In genomic region chr1:161019116-161019660, GRCh38 we compare ENCODE assay signal across 8 cellular contexts. TPM values are rescaled to one million over a fixed set of nuclear protein-coding genes. Genes with fewer than 3 reads are reported as not detected.
DNase-seq lines count a peak whose midpoint lies in the region; ATAC-seq, FAIRE-seq and TF ChIP-seq lines count a peak whose summit lies in the region.
"Not testable (repeated sequence)": the region's sequence is repeated elsewhere in the genome, so short reads cannot be mapped to it uniquely, and the experiment has no call there.

No MANE protein-coding gene starts in this region.

- WGBS in stomach, 5 donors = 79 to 91% (median 86%) methylated on average over 15 of the region's 15 CpGs

- peaks cover 29% of the 10 kb centered on the region; the same call in 1 of the 2 replicates for H3K79me2 ChIP-seq in Loucy (ENCODE audit: insufficient read depth, low read length)
- H3K79me2 ChIP-seq in SU-DHL-6 (ENCODE audit: insufficient read depth, low read length) = not testable (repeated sequence)

- H3K4me2 ChIP-seq in Loucy (ENCODE audit: low read depth, low read length, poor library complexity, severe bottlenecking) (peak overlapping the region; percentile 89), SU-DHL-6 (ENCODE audit: low read depth, low read length, poor library complexity, severe bottlenecking) (peak overlapping the region; percentile 68)

- CTCF ChIA-PET in CD8-positive, alpha-beta T cell (lab: Charles Lee) = interaction anchor here (1.1 to 1.7 kb wide), 3 partner anchors 22 to 826 kb away, joined by 4 to 6 read pairs (median 5); no protein-coding TSS in a partner anchor

- H3K27ac Mint-ChIP-seq in CD8-positive, alpha-beta T cell; nephron progenitor cell: not testable (repeated sequence)
- H3K27ac Mint-ChIP-seq in activated naive CD8-positive, alpha-beta T cell treated with anti-CD3 and anti-CD28 coated beads, Interleukin-2, amount 10 ng/mL, durations not matched to agents 7 days and 5 days = peak overlapping the region; percentile 46

- intact Hi-C loops in CD8-positive, alpha-beta T cell (cut with DNase I, micrococcal nuclease); kidney (cut with DNase I); stomach (cut with DNase I; ENCODE audit: low total_unique reads): not testable (repeated sequence)

- not testable (repeated sequence) for H3K9me3 Mint-ChIP-seq in CD8-positive, alpha-beta T cell; activated naive CD8-positive, alpha-beta T cell treated with anti-CD3 and anti-CD28 coated beads, Interleukin-2, amount 10 ng/mL, durations not matched to agents 7 days and 5 days; nephron progenitor cell

- H3K36me3 ChIP-seq in CD8-positive, alpha-beta T cell (ENCODE audit: insufficient read depth, low read length); Loucy (ENCODE audit: insufficient read depth, low read length); SU-DHL-6 (ENCODE audit: low read length); kidney (ENCODE audit: control insufficient read depth in 1 of 2, insufficient read depth in 2 of 2, low read length in 2 of 2); stomach: not testable (repeated sequence)

- H3K27me3 ChIP-seq in CD8-positive, alpha-beta T cell (ENCODE audit: insufficient read depth, low read length); Loucy (ENCODE audit: insufficient read depth, low read length, poor library complexity, severe bottlenecking); SU-DHL-6 (ENCODE audit: low read length); stomach: not testable (repeated sequence)

- FAIRE-seq in kidney (lab: Jason Lieb, UNC) = not testable (repeated sequence)

- not testable (repeated sequence) for H3K4me3 ChIP-seq in CD8-positive, alpha-beta T cell (ENCODE audit: low read depth, low read length); SU-DHL-6 (ENCODE audit: insufficient read depth, low read length, poor library complexity, severe bottlenecking)
- H3K4me3 ChIP-seq in Loucy (ENCODE audit: low read length, poor library complexity, severe bottlenecking) = peak overlapping the region; percentile 79
- H3K4me3 ChIP-seq in kidney (ENCODE audit: low read length in 2 of 2) = peak overlapping the region; percentile 77 to 96
- peak overlapping the region; percentile 62 to 73 (median 66) for H3K4me3 ChIP-seq in stomach

- not testable (repeated sequence) for H3K9ac ChIP-seq in Loucy (ENCODE audit: low read depth, low read length, poor library complexity, severe bottlenecking); SU-DHL-6 (ENCODE audit: low read length); kidney (ENCODE audit: low read length in 2 of 2)

- not testable (repeated sequence) for H3K9me2 ChIP-seq in Loucy (replicated peaks; ENCODE audit: low read depth, low read length); SU-DHL-6 (replicated peaks; ENCODE audit: insufficient read depth, low read length)

- not testable (repeated sequence) for H3K36me3 Mint-ChIP-seq in CD8-positive, alpha-beta T cell; activated naive CD8-positive, alpha-beta T cell treated with anti-CD3 and anti-CD28 coated beads, Interleukin-2, amount 10 ng/mL, durations not matched to agents 7 days and 5 days; nephron progenitor cell (ENCODE audit: low read depth)

- H3K4me1 ChIP-seq in CD8-positive, alpha-beta T cell (ENCODE audit: insufficient read depth, low read length) = peaks cover 16% of the 10 kb centered on the region
- H3K4me1 ChIP-seq in Loucy (ENCODE audit: insufficient read depth, low read length, poor library complexity, severe bottlenecking) = peaks cover 42% of the 10 kb centered on the region
- H3K4me1 ChIP-seq in kidney (ENCODE audit: control insufficient read depth in 1 of 2, insufficient read depth in 1 of 2, low read depth in 1 of 2, low read length in 2 of 2) = peaks cover 15 to 17% of the 10 kb centered on the region in 2 donors
- H3K4me1 ChIP-seq in stomach = peaks cover 41 to 71% (median 53%) of the 10 kb centered on the region in 4 donors

- H2AFZ ChIP-seq in Loucy (ENCODE audit: low read length); SU-DHL-6 (ENCODE audit: low read depth, low read length, severe bottlenecking): not testable (repeated sequence)

- POLR2A ChIA-PET in CD8-positive, alpha-beta T cell (lab: Charles Lee) = interaction anchor here (1.9 kb wide), 1 partner anchor 27 kb away, joined by 10 read pairs; the partner anchor contains the start of gene USF1
- POLR2A ChIA-PET in activated naive CD8-positive, alpha-beta T cell treated with anti-CD3 and anti-CD28 coated beads, Interleukin-2, amount 10 ng/mL, durations not matched to agents 7 days and 5 days (lab: Charles Lee) = not testable (repeated sequence)

- not testable (repeated sequence) for TF ChIP-seq POLR2A in stomach (IDR thresholded peaks at IDR 0.05)

- H3K27ac ChIP-seq in CD8-positive, alpha-beta T cell (ENCODE audit: low read depth, low read length); SU-DHL-6 (ENCODE audit: low read depth, low read length): not testable (repeated sequence)
- H3K27ac ChIP-seq in epithelial cell of prostate = peak overlapping the region; percentile 96
- H3K27ac ChIP-seq in kidney (ENCODE audit: low read depth in 2 of 2, low read length in 2 of 2) = peak overlapping the region in 1 of 2 donors; percentile 78
- peak overlapping the region in 4 of 5 donors; percentile 87 to 93 (median 90) for H3K27ac ChIP-seq in stomach

- H3K9me3 ChIP-seq in CD8-positive, alpha-beta T cell (ENCODE audit: low read length); Loucy (ENCODE audit: insufficient read depth, low read depth, low read length); SU-DHL-6 (ENCODE audit: insufficient read depth, low read length); kidney (ENCODE audit: control insufficient read depth in 1 of 2, low read length in 2 of 2); stomach: not testable (repeated sequence)

- H3K4me3 Mint-ChIP-seq in CD8-positive, alpha-beta T cell = peak overlapping the region; percentile 47
- H3K4me3 Mint-ChIP-seq in activated naive CD8-positive, alpha-beta T cell treated with anti-CD3 and anti-CD28 coated beads, Interleukin-2, amount 10 ng/mL, durations not matched to agents 7 days and 5 days = peak overlapping the region; percentile 97
- H3K4me3 Mint-ChIP-seq in nephron progenitor cell = peak overlapping the region; percentile 83

- DNase-seq in CD8-positive, alpha-beta T cell; activated naive CD8-positive, alpha-beta T cell treated with anti-CD3 and anti-CD28 coated beads, Interleukin-2, amount 10 ng/mL, durations not matched to agents 7 days and 5 days; epithelial cell of prostate (ENCODE audit: low read depth, low spot score); kidney; nephron progenitor cell; stomach: not testable (repeated sequence)

- not testable (repeated sequence) for TF ChIP-seq CTCF in CD8-positive, alpha-beta T cell (IDR thresholded peaks at IDR 0.05); Loucy (conservative IDR thresholded peaks at IDR 0.05; ENCODE audit: low read length); SU-DHL-6 (IDR thresholded peaks at IDR 0.05; ENCODE audit: insufficient read depth, low read length, poor library complexity, severe bottlenecking); kidney (IDR thresholded peaks at IDR 0.05; ENCODE audit: borderline replicate concordance, extremely low read depth, insufficient read depth); nephron progenitor cell (IDR thresholded peaks at IDR 0.05); stomach (IDR thresholded peaks at IDR 0.05)

- H3K4me1 Mint-ChIP-seq in CD8-positive, alpha-beta T cell (ENCODE audit: low read depth) = peaks cover 38% of the 10 kb centered on the region
- peaks cover 30% of the 10 kb centered on the region for H3K4me1 Mint-ChIP-seq in activated naive CD8-positive, alpha-beta T cell treated with anti-CD3 and anti-CD28 coated beads, Interleukin-2, amount 10 ng/mL, durations not matched to agents 7 days and 5 days
- H3K4me1 Mint-ChIP-seq in nephron progenitor cell = peaks cover 21% of the 10 kb centered on the region

- not testable (repeated sequence) for H3K27me3 Mint-ChIP-seq in CD8-positive, alpha-beta T cell (ENCODE audit: low read depth); activated naive CD8-positive, alpha-beta T cell treated with anti-CD3 and anti-CD28 coated beads, Interleukin-2, amount 10 ng/mL, durations not matched to agents 7 days and 5 days
- H3K27me3 Mint-ChIP-seq in nephron progenitor cell (ENCODE audit: low read depth, poor library complexity) = peaks cover 49% of the 10 kb centered on the region

- not testable (repeated sequence) for H3F3A ChIP-seq in Loucy (ENCODE audit: low read depth)
- H3F3A ChIP-seq in SU-DHL-6 (ENCODE audit: insufficient read depth) = peaks cover 21% of the 10 kb centered on the region

- ATAC-seq in CD8-positive, alpha-beta T cell; activated naive CD8-positive, alpha-beta T cell treated with anti-CD3 and anti-CD28 coated beads, Interleukin-2, amount 10 ng/mL, durations not matched to agents 7 days and 5 days (ENCODE audit: low read depth): not testable (repeated sequence)

- TF ChIP-seq EP300 in stomach (IDR thresholded peaks at IDR 0.05) = not testable (repeated sequence)

- H4K20me1 ChIP-seq in Loucy (ENCODE audit: insufficient read depth, low read length, poor library complexity, severe bottlenecking); SU-DHL-6 (ENCODE audit: low read depth, low read length): not testable (repeated sequence)

RNA-seq across cellular contexts. Expression of gene F11R, which starts 1.8 kb away (rescaled TPM):
- 10 to 100 TPM; 16.8 to 20.0 TPM for total RNA-seq in CD8-positive, alpha-beta T cell
- 10 to 100 TPM; 28.5 to 35.9 TPM for total RNA-seq in activated naive CD8-positive, alpha-beta T cell treated with anti-CD3 and anti-CD28 coated beads, Interleukin-2, amount 10 ng/mL, durations not matched to agents 7 days and 5 days
- total RNA-seq in kidney (117 TPM), stomach (100 to 1,000 TPM in 1 of 5 donors, 10 to 100 TPM in 3, 1 to 10 TPM in 1; 7.6 to 130 (median 20.9) TPM)
- polyA plus RNA-seq in kidney (ENCODE audit: insufficient read depth, low read depth, low replicate concordance) (36.9 TPM), stomach (10 to 100 TPM; 13.4 to 41.5 (median 29.2) TPM)

RNA-seq across cellular contexts. Expression of gene TSTD1, which starts 19.6 kb away (rescaled TPM):
- total RNA-seq in CD8-positive, alpha-beta T cell = 10 to 100 TPM; 44.8 to 46.6 TPM
- total RNA-seq in activated naive CD8-positive, alpha-beta T cell treated with anti-CD3 and anti-CD28 coated beads, Interleukin-2, amount 10 ng/mL, durations not matched to agents 7 days and 5 days = 10 to 100 TPM; 81.7 to 84.9 TPM
- total RNA-seq in kidney (74.5 TPM), stomach (100 to 1,000 TPM in 1 of 5 donors, 10 to 100 TPM in 3, not detected in 1; 13.2 to 112 (median 42.7) TPM)
- polyA plus RNA-seq in kidney (ENCODE audit: insufficient read depth, low read depth, low replicate concordance) (200 TPM), stomach (100 to 1,000 TPM; 117 to 186 (median 158) TPM)

RNA-seq across cellular contexts. Expression of gene USF1, which starts 26.6 kb away (rescaled TPM):
- total RNA-seq in CD8-positive, alpha-beta T cell = 10 to 100 TPM; 95.6 to 98.8 TPM
- 10 to 100 TPM; 93.0 to 96.3 TPM for total RNA-seq in activated naive CD8-positive, alpha-beta T cell treated with anti-CD3 and anti-CD28 coated beads, Interleukin-2, amount 10 ng/mL, durations not matched to agents 7 days and 5 days
- total RNA-seq in kidney (56.1 TPM), stomach (100 to 1,000 TPM in 1 of 5 donors, 10 to 100 TPM in 3, 1 to 10 TPM in 1; 7.2 to 566 (median 65.2) TPM)
- polyA plus RNA-seq in kidney (ENCODE audit: insufficient read depth, low read depth, low replicate concordance) (48.7 TPM), stomach (10 to 100 TPM; 48.0 to 73.1 (median 55.9) TPM)

RNA-seq across cellular contexts. Expression of gene ARHGAP30, which starts 50.5 kb away (rescaled TPM):
- total RNA-seq in CD8-positive, alpha-beta T cell = 10 to 100 TPM; 59.7 to 63.6 TPM
- total RNA-seq in activated naive CD8-positive, alpha-beta T cell treated with anti-CD3 and anti-CD28 coated beads, Interleukin-2, amount 10 ng/mL, durations not matched to agents 7 days and 5 days = 100 to 1,000 TPM; 260 to 273 TPM
- total RNA-seq in kidney = 21.6 TPM
- polyA plus RNA-seq in kidney (ENCODE audit: insufficient read depth, low read depth, low replicate concordance) = 1.2 TPM
- total RNA-seq in stomach = 10 to 100 TPM in 3 of 5 donors, 1 to 10 TPM in 2; 2.6 to 28.6 (median 12.9) TPM
- 1 to 10 TPM; 2.8 to 5.5 (median 4.6) TPM for polyA plus RNA-seq in stomach

Comparison
In these comparisons a context has a peak if more than half of its experiments do, and no peak if none do; other contexts are left out.
1. H3K4me3 Mint-ChIP-seq: peak in every context shown above with its lines; median percentile 97 in activated naive CD8-positive, alpha-beta T cell treated with anti-CD3 and anti-CD28 coated beads, Interleukin-2, amount 10 ng/mL, durations not matched to agents 7 days and 5 days; 83 in nephron progenitor cell; 47 in CD8-positive, alpha-beta T cell.